ENCODE assay signal across 25 cellular contexts in genomic region chr9:98652302-98652701, GRCh38. TPM values are rescaled to one million over a fixed set of nuclear protein-coding genes. Genes with fewer than 3 reads are reported as not detected.
"Had no signal": no experiment of that assay in that cellular context is flagged by ENCODE, and none has a peak within 500 bp of the region (broad histone marks: within the 10 kb centered on the region; RNA-seq: fewer than 3 reads in every experiment).

No MANE protein-coding gene starts in this region.

- H3K27me3 ChIP-seq: gastrocnemius medialis had no signal

- ATAC-seq: effector memory CD8-positive, alpha-beta T cell; esophagus mucosa; gastrocnemius medialis; heart right ventricle; left cardiac atrium; left lung; left ventricle myocardium superior; lower lobe of right lung; mucosa of descending colon; naive thymus-derived CD8-positive, alpha-beta T cell had no signal

- H3K9me3 Mint-ChIP-seq: dendritic cell treated with granulocyte-macrophage colony-stimulating factor and Interleukin-4, amounts not matched to agents 40 ng/mL and 50 ng/mL, for 4 days had no signal

- H3K4me1 Mint-ChIP-seq: endodermal cell; mesothelial cell of epicardium; naive B cell; naive thymus-derived CD8-positive, alpha-beta T cell had no signal

- H3K27ac ChIP-seq: epithelial cell of prostate, esophagus squamous epithelium, gastrocnemius medialis, heart right ventricle, left lung, lower lobe of right lung had no signal

- H3K36me3 Mint-ChIP-seq: mesothelial cell of epicardium, naive B cell had no signal

- H3K4me3 ChIP-seq: esophagus squamous epithelium, gastrocnemius medialis, heart right ventricle, left lung, lower lobe of right lung, mucosa of descending colon had no signal

- DNase-seq: cortex of kidney; effector CD8-positive, alpha-beta T cell; effector memory CD8-positive, alpha-beta T cell; endodermal cell; erythroblast; esophagus squamous epithelium; foreskin melanocyte; gastrocnemius medialis; glutamatergic neuron; head of caudate nucleus; heart right ventricle; hippocampal formation; left cardiac atrium; left lung; left ventricle myocardium superior; lower lobe of right lung; mesenchymal stem cell; mucosa of descending colon; naive B cell; naive thymus-derived CD8-positive, alpha-beta T cell had no signal

- H3K36me3 ChIP-seq: esophagus squamous epithelium, gastrocnemius medialis, heart right ventricle, left lung, lower lobe of right lung had no signal

- H3K4me3 Mint-ChIP-seq: dendritic cell treated with granulocyte-macrophage colony-stimulating factor and Interleukin-4, amounts not matched to agents 40 ng/mL and 50 ng/mL, for 4 days; effector memory CD8-positive, alpha-beta T cell; endodermal cell; mesothelial cell of epicardium; naive B cell; naive thymus-derived CD8-positive, alpha-beta T cell had no signal

- H3K9me3 ChIP-seq: esophagus squamous epithelium, gastrocnemius medialis, heart right ventricle, left lung, lower lobe of right lung, mucosa of descending colon had no signal

- H3K27ac Mint-ChIP-seq: dendritic cell treated with granulocyte-macrophage colony-stimulating factor and Interleukin-4, amounts not matched to agents 40 ng/mL and 50 ng/mL, for 4 days; effector memory CD8-positive, alpha-beta T cell; endodermal cell; mesothelial cell of epicardium; naive B cell; naive thymus-derived CD8-positive, alpha-beta T cell had no signal

- H3K4me1 ChIP-seq: esophagus squamous epithelium, gastrocnemius medialis, heart right ventricle, left lung, lower lobe of right lung had no signal

RNA-seq across cellular contexts. Expression of gene GABBR2, which starts 56.4 kb away (rescaled TPM):
- total RNA-seq: esophagus mucosa; esophagus squamous epithelium; mesenteric fat pad; naive thymus-derived CD8-positive, alpha-beta T cell had no signal
- polyA plus RNA-seq: naive thymus-derived CD8-positive, alpha-beta T cell had no signal
